Comparison of ENCODE assay signal across 17 cellular contexts in genomic region chr1:20168547-20169491, GRCh38. TPM values are rescaled to one million over a fixed set of nuclear protein-coding genes. Genes with fewer than 3 reads are reported as not detected.
A peak's percentile ranks its signal among the peaks of the same experiment; 100 is the strongest.
DNase-seq lines count a peak whose midpoint lies in the region; TF ChIP-seq lines count a peak whose summit lies in the region.
"Had no signal": no experiment of that assay in that cellular context is flagged by ENCODE, and none has a peak within 500 bp of the region (broad histone marks: within the 10 kb centered on the region; RNA-seq: fewer than 3 reads in every experiment).

No MANE protein-coding gene starts in this region.

- peak overlapping the region; percentile 48 for H3K4me3 Mint-ChIP-seq in neural progenitor cell

- H3K4me1 Mint-ChIP-seq in neural progenitor cell, result peaks cover 11% of the 10 kb centered on the region

- no peaks in the 10 kb centered on the region for H3F3A ChIP-seq in neural progenitor cell (ENCODE audit: low read depth)

- H3K27ac ChIP-seq in caudate nucleus (ENCODE audit: low read depth, low read length) (peak overlapping the region; percentile 2), neural progenitor cell (no peak overlapping the region), left ventricle myocardium inferior (replicated peaks) (no peak overlapping the region)
- H3K27ac ChIP-seq: GM23248 had no signal

- H3K27ac Mint-ChIP-seq in neural progenitor cell, result no peak overlapping the region

- no peaks in the 10 kb centered on the region for H3K79me2 ChIP-seq in neural progenitor cell (ENCODE audit: low read depth)

- H3K36me3 ChIP-seq in neural progenitor cell (no peaks in the 10 kb centered on the region), left ventricle myocardium inferior (no peaks in the 10 kb centered on the region)

- no peak overlapping the region for H3K9ac ChIP-seq in neural progenitor cell
- H3K9ac ChIP-seq: GM23248 had no signal

- H3K4me1 ChIP-seq in neural progenitor cell (no peaks in the 10 kb centered on the region), left ventricle myocardium inferior (peaks cover 10% of the 10 kb centered on the region)

- H3K4me3 ChIP-seq in neural progenitor cell, result no peak overlapping the region
- no peak overlapping the region for H3K4me3 ChIP-seq in left ventricle myocardium inferior
- H3K4me3 ChIP-seq: GM23248 had no signal

- H3K36me3 Mint-ChIP-seq in neural progenitor cell, result no peaks in the 10 kb centered on the region

- no peaks in the 10 kb centered on the region for H3K9me3 ChIP-seq in neural progenitor cell (ENCODE audit: low read depth)
- H3K9me3 ChIP-seq in left ventricle myocardium inferior (replicated peaks), result no peaks in the 10 kb centered on the region

- H3K4me2 ChIP-seq in neural progenitor cell, result no peak overlapping the region

- H3K9me3 Mint-ChIP-seq in neural progenitor cell, result peaks cover 5% of the 10 kb centered on the region

- TF ChIP-seq CTCF in neural progenitor cell (IDR thresholded peaks at IDR 0.05), result no peak
- no peak for TF ChIP-seq CTCF in left ventricle myocardium inferior (IDR thresholded peaks at IDR 0.05; ENCODE audit: borderline replicate concordance)

- in situ Hi-C loops in G401 (cut with HindIII; ENCODE audit: low sequenced_read_pairs), result no loop called here

- no peak overlapping the region for H2AFZ ChIP-seq in neural progenitor cell (replicated peaks)
- H2AFZ ChIP-seq: GM23248 had no signal

- DNase-seq in NCI-H1417 (lab: John Stamatoyannopoulos, UW) (peak in 2 of 3 experiments; percentile 11 to 25), NCI-H1417 treated with DMSO at 0.1 percent for 48 hours (lab: John Stamatoyannopoulos, UW) (no peak), G401 (ENCODE audit: low spot score) (peak; percentile 52), caudate nucleus (lab: John Stamatoyannopoulos, UW) (peak in 19 of 61 donors; percentile 12 to 82 (median 28)), neural progenitor cell (ENCODE audit: low spot score) (peak; percentile 37), NCI-H146 treated with DMSO at 0.1 percent for 48 hours (lab: John Stamatoyannopoulos, UW; ENCODE audit: unreplicated experiment) (no peak), UCSD-AML1 (lab: John Stamatoyannopoulos, UW; ENCODE audit: unreplicated experiment) (no peak), left ventricle myocardium inferior (no peak)
- DNase-seq: C1 segment of cervical spinal cord, GDM1, GM23248, NCI-H1694 treated with DMSO at 0.1 percent for 48 hours, NCI-H226, NCI-H69, PC-3 had no signal

- no peaks in the 10 kb centered on the region for H4K20me1 ChIP-seq in neural progenitor cell (ENCODE audit: low read depth)

- H3K27me3 Mint-ChIP-seq in neural progenitor cell (ENCODE audit: insufficient read depth, low read depth), result peaks cover 9% of the 10 kb centered on the region

- intact Hi-C loops in left ventricle myocardium inferior (cut with micrococcal nuclease), result no loop called here

- H3K27me3 ChIP-seq in neural progenitor cell, result no peaks in the 10 kb centered on the region
- peaks cover 57% of the 10 kb centered on the region for H3K27me3 ChIP-seq in left ventricle myocardium inferior (ENCODE audit: low read depth)

RNA-seq across cellular contexts. Expression of gene UBXN10, which starts 17.1 kb away (rescaled TPM):
- total RNA-seq in G401 (2014; rRNA removed; shearing (Covaris generic)), result 0.98 and 3.5 TPM in 2 replicates
- total RNA-seq in neural progenitor cell (ENCODE audit: low replicate concordance) (0.37 and 0.43 TPM in 2 replicates), left ventricle myocardium inferior (1.4 TPM)
- total RNA-seq: A172, PC-3 had no signal

RNA-seq across cellular contexts. Expression of gene PLA2G2C, which starts 17.5 kb away (rescaled TPM):
- total RNA-seq in G401 (2014; rRNA removed; shearing (Covaris generic)), result not detected in 2 replicates
- total RNA-seq in neural progenitor cell (ENCODE audit: low replicate concordance) (not detected in 2 replicates), left ventricle myocardium inferior (not detected)
- total RNA-seq: A172, GM23248, PC-3, SK-MEL-5 had no signal

RNA-seq across cellular contexts. Expression of gene PLA2G2F, which starts 29.7 kb away (rescaled TPM):
- not detected in 2 replicates for total RNA-seq in G401 (2014; rRNA removed; shearing (Covaris generic))
- total RNA-seq in neural progenitor cell (ENCODE audit: low replicate concordance) (not detected in 2 replicates), left ventricle myocardium inferior (not detected)
- total RNA-seq: A172, GM23248, SK-MEL-5 had no signal

RNA-seq across cellular contexts. Expression of gene PLA2G2D, which starts 49.5 kb away (rescaled TPM):
- not detected in 2 replicates for total RNA-seq in G401 (2014; rRNA removed; shearing (Covaris generic))
- not detected in 2 replicates for total RNA-seq in neural progenitor cell (ENCODE audit: low replicate concordance)
- total RNA-seq in left ventricle myocardium inferior, result not detected
- total RNA-seq: A172, GM23248, PC-3, SK-MEL-5 had no signal

Comparison
In these comparisons a context has a peak if more than half of its experiments do, and no peak if none do; other contexts are left out.
1. DNase-seq: peak in NCI-H1417 (2 of 3), G401 (single experiment) and neural progenitor cell (single experiment); none in NCI-H1417 treated with DMSO at 0.1 percent for 48 hours (single experiment), NCI-H146 treated with DMSO at 0.1 percent for 48 hours (single experiment), UCSD-AML1 (single experiment) and left ventricle myocardium inferior (single experiment).